In the genomic region with DNA sequence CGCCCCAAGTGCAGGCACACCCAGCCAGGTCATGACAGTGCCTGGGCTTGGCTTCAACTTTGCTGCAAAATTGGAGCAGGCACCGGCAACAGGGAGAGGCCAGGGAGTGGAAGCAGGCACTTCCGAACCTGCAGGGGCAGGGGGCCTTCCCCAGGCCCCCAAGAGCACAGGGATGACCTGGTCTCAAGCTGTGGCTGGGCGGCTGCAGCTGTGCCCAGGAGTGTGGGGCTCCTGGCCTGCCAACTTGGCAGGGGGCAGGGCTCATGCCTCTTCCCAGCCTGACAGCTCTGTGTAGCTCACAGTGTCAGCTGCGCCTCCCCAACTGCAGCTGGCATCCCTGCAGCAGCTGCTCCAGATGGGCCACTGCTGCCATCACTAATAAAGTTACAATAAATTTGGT, we compare ENCODE assay signal across 29 cellular contexts. TPM values are rescaled to one million over a fixed set of nuclear protein-coding genes. Genes with fewer than 3 reads are reported as not detected.
DNase-seq lines count a peak whose midpoint lies in the region; ATAC-seq, FAIRE-seq and TF ChIP-seq lines count a peak whose summit lies in the region.
"Had no signal": no experiment of that assay in that cellular context is flagged by ENCODE, and none has a peak within 500 bp of the region (broad histone marks: within the 10 kb centered on the region; RNA-seq: fewer than 3 reads in every experiment).

No MANE protein-coding gene starts in this region.

- no peak overlapping the region for H3K27ac Mint-ChIP-seq in activated naive CD8-positive, alpha-beta T cell treated with anti-CD3 and anti-CD28 coated beads, Interleukin-2, amount 50 U/mL, for 24 hours
- no peak overlapping the region for H3K27ac Mint-ChIP-seq in activated naive CD8-positive, alpha-beta T cell treated with anti-CD3 and anti-CD28 coated beads for 36 hours
- H3K27ac Mint-ChIP-seq: activated naive CD4-positive, alpha-beta T cell treated with anti-CD3 and anti-CD28 coated beads for 36 hours; CD4-positive, alpha-beta memory T cell; effector memory CD8-positive, alpha-beta T cell had no signal

- intact Hi-C loops in kidney (cut with DNase I) (no loop called here), sciatic nerve (cut with DNase I) (no loop called here)

- no peak for DNase-seq in activated naive CD8-positive, alpha-beta T cell treated with anti-CD3 and anti-CD28 coated beads, Interleukin-2, amount 50 U/mL, for 24 hours
- no peak for DNase-seq in activated naive CD8-positive, alpha-beta T cell treated with anti-CD3 and anti-CD28 coated beads for 36 hours
- DNase-seq in SHP77 treated with DMSO at 0.1 percent for 48 hours (lab: John Stamatoyannopoulos, UW) (peak; percentile 8), kidney (peak; percentile 69), sciatic nerve (ENCODE audit: low spot score) (peak; percentile 26), D721Med (ENCODE audit: insufficient read length, low spot score) (no peak)
- no peak for DNase-seq in central memory CD4-positive, alpha-beta T cell
- DNase-seq in stimulated activated CD4-positive, alpha-beta T cell treated with anti-CD3 and anti-CD28 coated beads, Interleukin-1b, Interleukin-23, amount 100 ng/mL, for 48 hours: no peak
- DNase-seq: activated CD4-positive, alpha-beta T cell treated with anti-CD3 and anti-CD28 coated beads, Interleukin-2, amount 50 U/mL, for 1 hour; activated naive CD4-positive, alpha-beta T cell treated with anti-CD3 and anti-CD28 coated beads for 36 hours; amniotic stem cell; brain microvascular endothelial cell; CD4-positive, alpha-beta memory T cell; DMS153; effector memory CD8-positive, alpha-beta T cell; foreskin melanocyte; hippocampal formation; Karpas-422; midbrain; NCI-H146; NCI-H446 treated with DMSO at 0.1 percent for 48 hours; stomach; SW 1271 had no signal

- no peaks in the 10 kb centered on the region for H3K4me1 Mint-ChIP-seq in activated naive CD8-positive, alpha-beta T cell treated with anti-CD3 and anti-CD28 coated beads, Interleukin-2, amount 50 U/mL, for 24 hours
- no peaks in the 10 kb centered on the region for H3K4me1 Mint-ChIP-seq in activated naive CD8-positive, alpha-beta T cell treated with anti-CD3 and anti-CD28 coated beads for 36 hours
- H3K4me1 Mint-ChIP-seq: CD4-positive, alpha-beta memory T cell had no signal

- no peaks in the 10 kb centered on the region for H3K36me3 Mint-ChIP-seq in activated naive CD8-positive, alpha-beta T cell treated with anti-CD3 and anti-CD28 coated beads, Interleukin-2, amount 50 U/mL, for 24 hours (ENCODE audit: low read depth)
- H3K36me3 Mint-ChIP-seq in activated naive CD8-positive, alpha-beta T cell treated with anti-CD3 and anti-CD28 coated beads for 36 hours: no peaks in the 10 kb centered on the region

- TF ChIP-seq CTCF in kidney (IDR thresholded peaks at IDR 0.05; ENCODE audit: borderline replicate concordance, extremely low read depth, insufficient read depth) (no peak), D721Med (IDR thresholded peaks at IDR 0.05; ENCODE audit: insufficient read depth, missing control alignments) (no peak)

- no peak overlapping the region for H3K9ac ChIP-seq in kidney (ENCODE audit: low read length in 2 of 2)

- H3K36me3 ChIP-seq in kidney (ENCODE audit: control insufficient read depth in 1 of 2, insufficient read depth in 2 of 2, low read length in 2 of 2): no peaks in the 10 kb centered on the region
- H3K36me3 ChIP-seq: brain microvascular endothelial cell, pancreas had no signal

- FAIRE-seq in kidney (lab: Jason Lieb, UNC) (no peak), D721Med (lab: Jason Lieb, UNC) (no peak)
- FAIRE-seq: colon, GM12892, pancreas had no signal

- H3K27ac ChIP-seq in kidney (ENCODE audit: low read depth in 2 of 2, low read length in 2 of 2): no peak overlapping the region
- H3K27ac ChIP-seq: brain microvascular endothelial cell, pancreas, right atrium auricular region, stomach, tibial nerve had no signal

- peak; percentile 15 for ATAC-seq in activated naive CD8-positive, alpha-beta T cell treated with anti-CD3 and anti-CD28 coated beads, Interleukin-2, amount 50 U/mL, for 24 hours
- ATAC-seq in sciatic nerve: peak; percentile 32
- ATAC-seq: effector memory CD8-positive, alpha-beta T cell; left lobe of liver; pancreas had no signal

- no peak overlapping the region for H3K4me3 Mint-ChIP-seq in activated naive CD8-positive, alpha-beta T cell treated with anti-CD3 and anti-CD28 coated beads, Interleukin-2, amount 50 U/mL, for 24 hours
- no peak overlapping the region for H3K4me3 Mint-ChIP-seq in activated naive CD8-positive, alpha-beta T cell treated with anti-CD3 and anti-CD28 coated beads for 36 hours
- H3K4me3 Mint-ChIP-seq: activated naive CD4-positive, alpha-beta T cell treated with anti-CD3 and anti-CD28 coated beads for 36 hours; CD4-positive, alpha-beta memory T cell; effector memory CD8-positive, alpha-beta T cell had no signal

- no peaks in the 10 kb centered on the region for H3K27me3 Mint-ChIP-seq in activated naive CD8-positive, alpha-beta T cell treated with anti-CD3 and anti-CD28 coated beads, Interleukin-2, amount 50 U/mL, for 24 hours
- no peaks in the 10 kb centered on the region for H3K27me3 Mint-ChIP-seq in activated naive CD8-positive, alpha-beta T cell treated with anti-CD3 and anti-CD28 coated beads for 36 hours
- H3K27me3 Mint-ChIP-seq: CD4-positive, alpha-beta memory T cell; effector memory CD8-positive, alpha-beta T cell had no signal

- H3K4me3 ChIP-seq in kidney (ENCODE audit: low read length in 2 of 2): no peak overlapping the region
- H3K4me3 ChIP-seq: pancreas, right atrium auricular region, stomach, tibial nerve had no signal

- no peaks in the 10 kb centered on the region for H3K9me3 ChIP-seq in kidney (ENCODE audit: control insufficient read depth in 1 of 2, low read length in 2 of 2)
- H3K9me3 ChIP-seq: pancreas, right atrium auricular region, stomach, tibial nerve had no signal

- H3K9me3 Mint-ChIP-seq in activated naive CD8-positive, alpha-beta T cell treated with anti-CD3 and anti-CD28 coated beads, Interleukin-2, amount 50 U/mL, for 24 hours: no peaks in the 10 kb centered on the region
- H3K9me3 Mint-ChIP-seq in activated naive CD8-positive, alpha-beta T cell treated with anti-CD3 and anti-CD28 coated beads for 36 hours: no peaks in the 10 kb centered on the region
- H3K9me3 Mint-ChIP-seq: activated naive CD4-positive, alpha-beta T cell treated with anti-CD3 and anti-CD28 coated beads for 36 hours; CD4-positive, alpha-beta memory T cell; effector memory CD8-positive, alpha-beta T cell had no signal

- no peaks in the 10 kb centered on the region for H3K4me1 ChIP-seq in kidney (ENCODE audit: control insufficient read depth in 1 of 2, insufficient read depth in 1 of 2, low read depth in 1 of 2, low read length in 2 of 2)
- H3K4me1 ChIP-seq: pancreas, right atrium auricular region, stomach had no signal

RNA-seq across cellular contexts. Expression of a gene that starts 51.5 kb away (rescaled TPM):
- 1 to 10 TPM; 9.3 to 9.5 TPM for total RNA-seq in activated naive CD8-positive, alpha-beta T cell treated with anti-CD3 and anti-CD28 coated beads for 36 hours
- 14.8 TPM for total RNA-seq in kidney
- 5.6 TPM for polyA plus RNA-seq in kidney (ENCODE audit: insufficient read depth, low read depth, low replicate concordance)
- total RNA-seq in sciatic nerve: 12.1 TPM

Comparison
In these comparisons a context has a peak if more than half of its experiments do, and no peak if none do; other contexts are left out.
1. DNase-seq: peak in SHP77 treated with DMSO at 0.1 percent for 48 hours (single experiment), kidney (single experiment) and sciatic nerve (single experiment); none in activated naive CD8-positive, alpha-beta T cell treated with anti-CD3 and anti-CD28 coated beads, Interleukin-2, amount 50 U/mL, for 24 hours (single experiment), activated naive CD8-positive, alpha-beta T cell treated with anti-CD3 and anti-CD28 coated beads for 36 hours (single experiment), central memory CD4-positive, alpha-beta T cell (single experiment), stimulated activated CD4-positive, alpha-beta T cell treated with anti-CD3 and anti-CD28 coated beads, Interleukin-1b, Interleukin-23, amount 100 ng/mL, for 48 hours (single experiment) and D721Med (single experiment).